Comparison of ENCODE assay signal across 8 cellular contexts in genomic region chr14:51395361-51395849, GRCh38.
DNase-seq lines count a peak whose midpoint lies in the region; ATAC-seq and TF ChIP-seq lines count a peak whose summit lies in the region.

No MANE protein-coding gene starts in this region.

- H4K5ac ChIP-seq in H9 (ENCODE audit: insufficient read length, low read depth, low read length): no peak overlapping the region

- H2AFZ ChIP-seq in H9 (ENCODE audit: low read length) (peak overlapping the region; percentile 50), smooth muscle cell (ENCODE audit: low read depth) (peak overlapping the region; percentile 2)

- DNase-seq in H9: peak; percentile 38
- no peak for DNase-seq in ascending aorta (ENCODE audit: low spot score in 2 of 2)
- peak; percentile 63 for DNase-seq in hepatic stellate cell (ENCODE audit: low spot score)
- no peak for DNase-seq in smooth muscle cell (lab: John Stamatoyannopoulos, UW; ENCODE audit: unreplicated experiment)
- DNase-seq in activated CD4-positive, alpha-beta T cell treated with anti-CD3 and anti-CD28 coated beads, Interleukin-2, amount 10 ng/mL, durations not matched to agents 24 days and 14 days: no peak
- no peak for DNase-seq in immature natural killer cell

- no peak overlapping the region for H3T11ph ChIP-seq in H9 (ENCODE audit: low read length)

- H3K9me3 ChIP-seq in H9 (ENCODE audit: control insufficient read depth, low read depth, low read length): no peaks in the 10 kb centered on the region
- H3K9me3 ChIP-seq in ascending aorta: no peaks in the 10 kb centered on the region
- no peaks in the 10 kb centered on the region for H3K9me3 ChIP-seq in smooth muscle cell (replicated peaks; ENCODE audit: low read depth)

- no peak overlapping the region for H3K4me3 Mint-ChIP-seq in H9
- no peak overlapping the region for H3K4me3 Mint-ChIP-seq in activated CD4-positive, alpha-beta T cell treated with anti-CD3 and anti-CD28 coated beads, Interleukin-2, amount 10 ng/mL, durations not matched to agents 24 days and 14 days
- H3K4me3 Mint-ChIP-seq in immature natural killer cell: no peak overlapping the region

- H3K4me2 ChIP-seq in H9 (ENCODE audit: insufficient read depth, insufficient read length, low read length) (no peak overlapping the region), smooth muscle cell (peak overlapping the region; percentile 38)

- H3K9me3 Mint-ChIP-seq in H9: no peaks in the 10 kb centered on the region
- no peaks in the 10 kb centered on the region for H3K9me3 Mint-ChIP-seq in activated CD4-positive, alpha-beta T cell treated with anti-CD3 and anti-CD28 coated beads, Interleukin-2, amount 10 ng/mL, durations not matched to agents 24 days and 14 days
- H3K9me3 Mint-ChIP-seq in immature natural killer cell: peaks cover 0 to 2% (median 0%) of the 10 kb centered on the region in 6 donors

- H4K20me1 ChIP-seq in H9 (ENCODE audit: control insufficient read depth, insufficient read depth, insufficient read length) (no peaks in the 10 kb centered on the region), smooth muscle cell (ENCODE audit: low read depth) (no peaks in the 10 kb centered on the region)

- H3K14ac ChIP-seq in H9 (ENCODE audit: insufficient read depth, low read length): peak overlapping the region; percentile 11; the same call in 1 of the 2 replicates

- H3K23me2 ChIP-seq in H9 (ENCODE audit: insufficient read length, low read depth, low read length, poor library complexity, severe bottlenecking): no peaks in the 10 kb centered on the region

- H2BK12ac ChIP-seq in H9 (ENCODE audit: insufficient read length, low read depth, low read length): no peak overlapping the region

- H3K27ac Mint-ChIP-seq in H9: peak overlapping the region in 1 of 3 experiments; percentile 66; a peak in 4 of 7 replicates
- no peak overlapping the region for H3K27ac Mint-ChIP-seq in activated CD4-positive, alpha-beta T cell treated with anti-CD3 and anti-CD28 coated beads, Interleukin-2, amount 10 ng/mL, durations not matched to agents 24 days and 14 days
- H3K27ac Mint-ChIP-seq in immature natural killer cell: no peak overlapping the region

- intact Hi-C loops in ascending aorta (cut with DNase I): loop anchor here (5.0 kb wide), 1 partner anchor 152 kb away; no protein-coding TSS in a partner anchor
- intact Hi-C loops in activated CD4-positive, alpha-beta T cell treated with anti-CD3 and anti-CD28 coated beads, Interleukin-2, amount 10 ng/mL, durations not matched to agents 24 days and 14 days (cut with micrococcal nuclease): no loop called here

- no peak overlapping the region for H2BK5ac ChIP-seq in H9 (ENCODE audit: insufficient read length, low read length)

- H2BK20ac ChIP-seq in H9 (ENCODE audit: low read depth, low read length, poor library complexity, severe bottlenecking): no peak overlapping the region

- no peak overlapping the region for H3K56ac ChIP-seq in H9 (ENCODE audit: insufficient read length, low read depth, low read length)

- H3K36me3 ChIP-seq in ascending aorta (no peaks in the 10 kb centered on the region), smooth muscle cell (ENCODE audit: low read depth) (no peaks in the 10 kb centered on the region)

- H2AK5ac ChIP-seq in H9 (ENCODE audit: insufficient read length, low read length): no peak overlapping the region

- ATAC-seq in GM21360 (IDR thresholded peaks at IDR 0.05; ENCODE audit: unreplicated experiment) (no peak), GM21737 (IDR thresholded peaks at IDR 0.05; ENCODE audit: unreplicated experiment) (no peak)

- H3K4me3 ChIP-seq in ascending aorta (no peak overlapping the region), smooth muscle cell (no peak overlapping the region)

- no peak overlapping the region for H4K8ac ChIP-seq in H9 (replicated peaks; ENCODE audit: insufficient read length, low read depth, low read length)

- H3K27ac ChIP-seq in H9 (ENCODE audit: insufficient read length, low read depth, low read length) (no peak overlapping the region), ascending aorta (peak overlapping the region; percentile 79 to 85), smooth muscle cell (ENCODE audit: low read depth) (peak overlapping the region; percentile 96)

- H2BK15ac ChIP-seq in H9 (ENCODE audit: low read depth, low read length): no peak overlapping the region

- no peaks in the 10 kb centered on the region for H3K36me3 Mint-ChIP-seq in H9 (ENCODE audit: insufficient read depth in 1 of 3, low read depth in 3 of 3)
- no peaks in the 10 kb centered on the region for H3K36me3 Mint-ChIP-seq in activated CD4-positive, alpha-beta T cell treated with anti-CD3 and anti-CD28 coated beads, Interleukin-2, amount 10 ng/mL, durations not matched to agents 24 days and 14 days (ENCODE audit: low read depth)
- H3K36me3 Mint-ChIP-seq in immature natural killer cell: no peaks in the 10 kb centered on the region

- H3F3A ChIP-seq in smooth muscle cell (ENCODE audit: low read depth): peaks cover 16% of the 10 kb centered on the region

- H3K4me1 Mint-ChIP-seq in H9 (peaks cover 16 to 20% of the 10 kb centered on the region in 2 experiments), immature natural killer cell (no peaks in the 10 kb centered on the region)
- H3K4me1 Mint-ChIP-seq in activated CD4-positive, alpha-beta T cell treated with anti-CD3 and anti-CD28 coated beads, Interleukin-2, amount 10 ng/mL, durations not matched to agents 24 days and 14 days: no peaks in the 10 kb centered on the region

- no peaks in the 10 kb centered on the region for H3K79me1 ChIP-seq in H9 (ENCODE audit: insufficient read depth, low read depth, low read length, poor library complexity, severe bottlenecking)

- H3K4ac ChIP-seq in H9 (ENCODE audit: low read depth, low read length): no peak overlapping the region

- no peak overlapping the region for H3K23ac ChIP-seq in H9 (ENCODE audit: insufficient read length, low read depth, low read length)

- H3K27me3 ChIP-seq in H9 (ENCODE audit: insufficient read depth, low read length): no peaks in the 10 kb centered on the region
- no peaks in the 10 kb centered on the region for H3K27me3 ChIP-seq in ascending aorta
- no peaks in the 10 kb centered on the region for H3K27me3 ChIP-seq in smooth muscle cell (ENCODE audit: low read depth)

- no peak overlapping the region for H3K18ac ChIP-seq in H9 (ENCODE audit: insufficient read length, low read depth, low read length)

- H3K9ac ChIP-seq in H9 (ENCODE audit: extremely low read depth, insufficient read length, low read length): no peak overlapping the region
- peak overlapping the region; percentile 90 for H3K9ac ChIP-seq in smooth muscle cell (ENCODE audit: low read depth)

- TF ChIP-seq CTCF in H9 (conservative IDR thresholded peaks at IDR 0.05) (no peak), ascending aorta (IDR thresholded peaks at IDR 0.05) (no peak), smooth muscle cell (IDR thresholded peaks at IDR 0.05; ENCODE audit: borderline replicate concordance, insufficient read depth, poor library complexity, severe bottlenecking) (no peak)

- WGBS in H9 (ENCODE audit: extremely low coverage, insufficient read length, low lambda C conversion rate): no CpG with 5 or more reads among the region's 9 CpGs
- WGBS in smooth muscle cell (ENCODE audit: low lambda C conversion rate): 41% methylated on average over 9 of the region's 9 CpGs

- no peak overlapping the region for H2BK120ac ChIP-seq in H9 (ENCODE audit: low read depth, low read length, poor library complexity, severe bottlenecking)

- no peak overlapping the region for H4K91ac ChIP-seq in H9 (ENCODE audit: insufficient read length, low read depth, low read length)

- peaks cover under 1% of the 10 kb centered on the region; the same call in 1 of the 2 replicates for H3K27me3 Mint-ChIP-seq in H9 (ENCODE audit: low read depth)
- peaks cover 5% of the 10 kb centered on the region for H3K27me3 Mint-ChIP-seq in activated CD4-positive, alpha-beta T cell treated with anti-CD3 and anti-CD28 coated beads, Interleukin-2, amount 10 ng/mL, durations not matched to agents 24 days and 14 days
- peaks cover 0 to 4% (median 2%) of the 10 kb centered on the region in 3 donors for H3K27me3 Mint-ChIP-seq in immature natural killer cell (ENCODE audit: low read depth in 3 of 3)

- H3K4me1 ChIP-seq in H9 (ENCODE audit: insufficient read depth, low read length) (no peaks in the 10 kb centered on the region), ascending aorta (peaks cover 4 to 15% of the 10 kb centered on the region in 2 donors), smooth muscle cell (ENCODE audit: low read depth) (peaks cover 24% of the 10 kb centered on the region)

- H3K79me2 ChIP-seq in H9 (ENCODE audit: insufficient read depth, low read length) (no peaks in the 10 kb centered on the region), smooth muscle cell (ENCODE audit: low read depth) (no peaks in the 10 kb centered on the region)

Comparison
In these comparisons a context has a peak if more than half of its experiments do, and no peak if none do; other contexts are left out.
1. DNase-seq: peak in H9 (single experiment) and hepatic stellate cell (single experiment); none in ascending aorta (0 of 2), smooth muscle cell (single experiment), activated CD4-positive, alpha-beta T cell treated with anti-CD3 and anti-CD28 coated beads, Interleukin-2, amount 10 ng/mL, durations not matched to agents 24 days and 14 days (single experiment) and immature natural killer cell (0 of 3).